ENCODE assay signal across 13 cellular contexts in genomic region chr13:35771898-35772297, GRCh38.
DNase-seq lines count a peak whose midpoint lies in the region; ATAC-seq and TF ChIP-seq lines count a peak whose summit lies in the region.
"Had no signal": no experiment of that assay in that cellular context is flagged by ENCODE, and none has a peak within 500 bp of the region (broad histone marks: within the 10 kb centered on the region; RNA-seq: fewer than 3 reads in every experiment).

No MANE protein-coding gene starts in this region.

- H3K36me3 Mint-ChIP-seq in nephron progenitor cell (ENCODE audit: low read depth): peaks cover 3% of the 10 kb centered on the region
- no peaks in the 10 kb centered on the region for H3K36me3 Mint-ChIP-seq in activated CD8-positive, alpha-beta memory T cell treated with anti-CD3 and anti-CD28 coated beads, Interleukin-2, amount 10 ng/mL, durations not matched to agents 7 days and 5 days

- no peaks in the 10 kb centered on the region for H3K9me2 ChIP-seq in PC-3 (replicated peaks; ENCODE audit: low read length)

- no peak overlapping the region for H3K9ac ChIP-seq in PC-3 (ENCODE audit: low read length)

- peaks cover 11% of the 10 kb centered on the region; the same call in 1 of the 2 replicates for H3K4me1 ChIP-seq in PC-3 (ENCODE audit: insufficient read depth, low read length)
- peaks cover 5% of the 10 kb centered on the region for H3K4me1 ChIP-seq in psoas muscle

- peak overlapping the region; percentile 18 for H3K27ac Mint-ChIP-seq in nephron progenitor cell
- no peak overlapping the region for H3K27ac Mint-ChIP-seq in activated CD8-positive, alpha-beta memory T cell treated with anti-CD3 and anti-CD28 coated beads, Interleukin-2, amount 10 ng/mL, durations not matched to agents 7 days and 5 days

- no peak overlapping the region for H2AFZ ChIP-seq in PC-3 (ENCODE audit: low read length)

- no TSS peak for BruUV-seq in PC-3 (replicated peaks; lab: Mats Ljungman, UMichigan)

- DNase-seq in BJ (ENCODE audit: low read depth) (peak; percentile 88), PC-3 (peak; percentile 72), epithelial cell of prostate (ENCODE audit: low read depth, low spot score) (peak; percentile 3), nephron progenitor cell (no peak), NCI-H1694 (lab: John Stamatoyannopoulos, UW) (no peak), foreskin melanocyte (no peak), psoas muscle (no peak)
- no peak for DNase-seq in activated CD8-positive, alpha-beta memory T cell treated with anti-CD3 and anti-CD28 coated beads, Interleukin-2, amount 10 ng/mL, durations not matched to agents 7 days and 5 days
- DNase-seq: aorta; glutamatergic neuron; stimulated activated CD4-positive, alpha-beta T cell treated with anti-CD3 and anti-CD28 coated beads, Interleukin-2, amount 100 ng/mL, for 24 hours had no signal

- peaks cover 7% of the 10 kb centered on the region for H3K27me3 Mint-ChIP-seq in nephron progenitor cell (ENCODE audit: low read depth, poor library complexity)
- H3K27me3 Mint-ChIP-seq in activated CD8-positive, alpha-beta memory T cell treated with anti-CD3 and anti-CD28 coated beads, Interleukin-2, amount 10 ng/mL, durations not matched to agents 7 days and 5 days: no peaks in the 10 kb centered on the region

- no peak overlapping the region for H3K4me3 ChIP-seq in BJ (ENCODE audit: low read depth, low read length)
- no peak overlapping the region for H3K4me3 ChIP-seq in PC-3 (ENCODE audit: low read length)
- H3K4me3 ChIP-seq in psoas muscle: no peak overlapping the region
- H3K4me3 ChIP-seq: K562 had no signal

- H3K9me3 ChIP-seq in PC-3 (ENCODE audit: low read length) (no peaks in the 10 kb centered on the region), psoas muscle (no peaks in the 10 kb centered on the region)
- H3K9me3 ChIP-seq: Caco-2 had no signal

- H3K9me3 Mint-ChIP-seq in nephron progenitor cell: peaks cover 3% of the 10 kb centered on the region
- H3K9me3 Mint-ChIP-seq in activated CD8-positive, alpha-beta memory T cell treated with anti-CD3 and anti-CD28 coated beads, Interleukin-2, amount 10 ng/mL, durations not matched to agents 7 days and 5 days (ENCODE audit: low read depth): peaks cover 2% of the 10 kb centered on the region

- H3K27me3 ChIP-seq in BJ (ENCODE audit: control insufficient read depth, insufficient read depth, low read length) (no peaks in the 10 kb centered on the region), PC-3 (ENCODE audit: low read length) (peaks cover 4% of the 10 kb centered on the region; the same call in 1 of the 2 replicates), psoas muscle (ENCODE audit: insufficient read depth in 3 of 3, low read length in 2 of 3) (no peaks in the 10 kb centered on the region)

- no peak overlapping the region for H3K4me3 Mint-ChIP-seq in nephron progenitor cell
- H3K4me3 Mint-ChIP-seq in activated CD8-positive, alpha-beta memory T cell treated with anti-CD3 and anti-CD28 coated beads, Interleukin-2, amount 10 ng/mL, durations not matched to agents 7 days and 5 days: no peak overlapping the region

- H3K36me3 ChIP-seq in BJ (ENCODE audit: control insufficient read depth, insufficient read depth, low read length): no peaks in the 10 kb centered on the region
- no peaks in the 10 kb centered on the region for H3K36me3 ChIP-seq in PC-3 (ENCODE audit: low read depth, low read length)
- H3K36me3 ChIP-seq in psoas muscle (ENCODE audit: insufficient read depth in 1 of 2, low read depth in 1 of 2): no peaks in the 10 kb centered on the region

- H3K79me2 ChIP-seq in PC-3 (ENCODE audit: low read length): no peaks in the 10 kb centered on the region

- H3K27ac ChIP-seq in PC-3 (ENCODE audit: low read length) (no peak overlapping the region), epithelial cell of prostate (peak overlapping the region; percentile 18), psoas muscle (no peak overlapping the region)

- CTCF ChIA-PET in BJ (lab: Yijun Ruan, JAX) (interaction anchor here (1.2 to 2.0 kb wide), 2 partner anchors 17 to 182 kb away, joined by 5 to 13 read pairs; no protein-coding TSS in a partner anchor), PC-3 (lab: Charles Lee) (interaction anchor here (0.6 kb wide), 1 partner anchor 192 kb away, joined by 6 read pairs; no protein-coding TSS in a partner anchor)
- CTCF ChIA-PET in activated CD8-positive, alpha-beta memory T cell treated with anti-CD3 and anti-CD28 coated beads, Interleukin-2, amount 10 ng/mL, durations not matched to agents 7 days and 5 days (lab: Charles Lee): no interaction called here

- ATAC-seq in PC-3 (peak; percentile 72), psoas muscle (no peak)
- ATAC-seq in activated CD8-positive, alpha-beta memory T cell treated with anti-CD3 and anti-CD28 coated beads, Interleukin-2, amount 10 ng/mL, durations not matched to agents 7 days and 5 days: no peak
- ATAC-seq: K562 had no signal

- POLR2A ChIA-PET in BJ (lab: Charles Lee) (interaction anchor here (0.5 to 0.7 kb wide), 4 partner anchors 13 to 296 kb away, joined by 3 to 4 read pairs (median 3); partner anchors contain the start of gene MAB21L1), PC-3 (lab: Charles Lee; ENCODE audit: unreplicated experiment) (no interaction called here)

- intact Hi-C loops in PC-3 (cut with micrococcal nuclease) (no loop called here), psoas muscle (cut with DNase I) (no loop called here)

- no peaks in the 10 kb centered on the region for H4K20me1 ChIP-seq in PC-3 (ENCODE audit: low read length)

- TF ChIP-seq CTCF in BJ (IDR thresholded peaks at IDR 0.05; ENCODE audit: insufficient read depth, low read depth, low read length): no peak
- no peak for TF ChIP-seq CTCF in PC-3 (conservative IDR thresholded peaks at IDR 0.05; ENCODE audit: low read depth, low read length)
- TF ChIP-seq CTCF in nephron progenitor cell (IDR thresholded peaks at IDR 0.05): no peak
- no peak for TF ChIP-seq CTCF in psoas muscle (IDR thresholded peaks at IDR 0.05)

- no peaks in the 10 kb centered on the region for H3F3A ChIP-seq in PC-3 (ENCODE audit: low read length, unreplicated experiment)

- WGBS in psoas muscle, 3 donors: 44 to 49% (median 46%) methylated on average over 5 of the region's 5 CpGs

- H3K4me2 ChIP-seq in PC-3 (ENCODE audit: low read length): no peak overlapping the region

- peaks cover 85% of the 10 kb centered on the region for H3K4me1 Mint-ChIP-seq in nephron progenitor cell
- H3K4me1 Mint-ChIP-seq in activated CD8-positive, alpha-beta memory T cell treated with anti-CD3 and anti-CD28 coated beads, Interleukin-2, amount 10 ng/mL, durations not matched to agents 7 days and 5 days: no peaks in the 10 kb centered on the region

Comparison
In these comparisons a context has a peak if more than half of its experiments do, and no peak if none do; other contexts are left out.
1. DNase-seq: peak in BJ (single experiment), PC-3 (single experiment) and epithelial cell of prostate (single experiment); none in nephron progenitor cell (single experiment), NCI-H1694 (single experiment), activated CD8-positive, alpha-beta memory T cell treated with anti-CD3 and anti-CD28 coated beads, Interleukin-2, amount 10 ng/mL, durations not matched to agents 7 days and 5 days (single experiment), foreskin melanocyte (single experiment) and psoas muscle (0 of 2).